ENCODE assay signal across 17 cellular contexts in the genomic region with DNA sequence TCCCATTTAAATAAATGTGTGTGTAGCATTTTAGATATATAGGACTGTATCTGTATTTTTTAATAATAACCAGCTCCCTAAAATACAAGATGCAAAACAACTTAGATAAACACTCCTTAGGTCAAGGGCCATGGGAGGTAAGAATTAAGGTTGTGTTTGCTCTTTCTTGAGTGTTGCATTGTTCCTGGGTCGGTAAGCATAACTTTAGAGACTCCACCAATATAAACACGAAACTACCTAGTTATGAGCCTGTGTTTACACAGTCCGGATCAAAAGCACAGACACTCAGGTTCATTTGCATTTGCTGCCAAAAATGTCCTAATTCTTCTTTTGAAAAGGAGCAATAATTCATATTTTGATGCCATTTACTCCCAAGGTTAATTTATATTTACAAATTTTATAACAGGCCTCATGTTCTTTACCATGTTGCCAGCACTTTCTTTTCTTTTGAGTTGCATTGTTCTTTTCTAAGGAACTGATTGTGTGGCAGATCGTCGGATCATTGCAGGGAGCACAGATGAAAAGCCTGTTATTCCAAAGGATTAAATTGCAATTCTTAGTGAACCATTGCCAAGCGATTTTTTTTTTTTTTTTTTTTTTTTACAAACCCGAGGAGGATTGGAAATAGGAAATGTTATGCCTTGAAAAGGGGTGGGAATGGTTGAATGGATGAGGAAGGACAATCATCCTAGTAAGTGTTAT. TPM values are rescaled to one million over a fixed set of nuclear protein-coding genes. Genes with fewer than 3 reads are reported as not detected.
DNase-seq lines count a peak whose midpoint lies in the region; ATAC-seq and TF ChIP-seq lines count a peak whose summit lies in the region.
"Had no signal": no experiment of that assay in that cellular context is flagged by ENCODE, and none has a peak within 500 bp of the region (broad histone marks: within the 10 kb centered on the region; RNA-seq: fewer than 3 reads in every experiment).

No MANE protein-coding gene starts in this region.

- peak; percentile 40 for DNase-seq in D341Med (ENCODE audit: low spot score)
- peak; percentile 65 for DNase-seq in LNCaP clone FGC (ENCODE audit: low read depth)
- peak; percentile 59 for DNase-seq in NCI-H748 (lab: John Stamatoyannopoulos, UW; ENCODE audit: unreplicated experiment)
- DNase-seq in medulla oblongata (ENCODE audit: extremely low spot score) = peak; percentile 35
- no peak for DNase-seq in AG08396 (ENCODE audit: low spot score)
- no peak for DNase-seq in erythroblast (lab: John Stamatoyannopoulos, UW)
- DNase-seq in chondrocyte (ENCODE audit: low spot score) = no peak
- DNase-seq: activated CD8-positive, alpha-beta memory T cell treated with anti-CD3 and anti-CD28 coated beads, Interleukin-2, amount 10 ng/mL, durations not matched to agents 7 days and 5 days; activated naive CD4-positive, alpha-beta T cell treated with anti-CD3 and anti-CD28 coated beads, Interleukin-2, amount 10 ng/mL, durations not matched to agents 7 days and 5 days; effector CD8-positive, alpha-beta T cell; foreskin fibroblast; HFFc6; ovary; PC-9; testis had no signal

- TF ChIP-seq POLR2A in erythroblast (IDR thresholded peaks at IDR 0.05; ENCODE audit: low read length) = no peak

- H3K4me3 Mint-ChIP-seq in chondrocyte (ENCODE audit: unreplicated experiment) = no peak overlapping the region
- H3K4me3 Mint-ChIP-seq: activated naive CD4-positive, alpha-beta T cell treated with anti-CD3 and anti-CD28 coated beads, Interleukin-2, amount 10 ng/mL, durations not matched to agents 7 days and 5 days; HFFc6; WTC11 had no signal

- no peaks in the 10 kb centered on the region for H3K27me3 Mint-ChIP-seq in chondrocyte (ENCODE audit: low read depth)
- H3K27me3 Mint-ChIP-seq: activated CD8-positive, alpha-beta memory T cell treated with anti-CD3 and anti-CD28 coated beads, Interleukin-2, amount 10 ng/mL, durations not matched to agents 7 days and 5 days; activated naive CD4-positive, alpha-beta T cell treated with anti-CD3 and anti-CD28 coated beads, Interleukin-2, amount 10 ng/mL, durations not matched to agents 7 days and 5 days had no signal

- 0 out of 2 replicates have a peak overlapping the region, but pooled peaks have one; percentile 5 for H3K4me3 ChIP-seq in LNCaP clone FGC (ENCODE audit: low read depth, low read length)
- H3K4me3 ChIP-seq: ovary, PC-9, testis had no signal

- no peaks in the 10 kb centered on the region for H3K36me3 Mint-ChIP-seq in chondrocyte (ENCODE audit: low read depth)
- H3K36me3 Mint-ChIP-seq: activated CD8-positive, alpha-beta memory T cell treated with anti-CD3 and anti-CD28 coated beads, Interleukin-2, amount 10 ng/mL, durations not matched to agents 7 days and 5 days; activated naive CD4-positive, alpha-beta T cell treated with anti-CD3 and anti-CD28 coated beads, Interleukin-2, amount 10 ng/mL, durations not matched to agents 7 days and 5 days; WTC11 had no signal

- no peak overlapping the region for H3K27ac Mint-ChIP-seq in chondrocyte (ENCODE audit: unreplicated experiment)
- H3K27ac Mint-ChIP-seq: activated naive CD4-positive, alpha-beta T cell treated with anti-CD3 and anti-CD28 coated beads, Interleukin-2, amount 10 ng/mL, durations not matched to agents 7 days and 5 days; HFFc6 had no signal

- no peak for ATAC-seq in SK-N-SH treated with all-trans-retinoic acid at 6 μM for 48 hours
- ATAC-seq: activated CD8-positive, alpha-beta memory T cell treated with anti-CD3 and anti-CD28 coated beads, Interleukin-2, amount 10 ng/mL, durations not matched to agents 7 days and 5 days; WTC11 had no signal

- H3K9me3 Mint-ChIP-seq in chondrocyte (ENCODE audit: low read depth) = no peaks in the 10 kb centered on the region
- H3K9me3 Mint-ChIP-seq: activated naive CD4-positive, alpha-beta T cell treated with anti-CD3 and anti-CD28 coated beads, Interleukin-2, amount 10 ng/mL, durations not matched to agents 7 days and 5 days; HFFc6; WTC11 had no signal

- no peak for TF ChIP-seq CTCF in LNCaP clone FGC (IDR thresholded peaks at IDR 0.05; ENCODE audit: control insufficient read depth, extremely low read depth, insufficient read depth)
- TF ChIP-seq CTCF in chondrocyte (IDR thresholded peaks at IDR 0.05) = no peak

- no peaks in the 10 kb centered on the region for H3K4me1 Mint-ChIP-seq in chondrocyte (ENCODE audit: low read depth)

TF ChIP-seq in SK-N-SH treated with all-trans-retinoic acid at 6 μM for 48 hours, 23 proteins besides CTCF, POLR2A, EP300 and RAD21:
- TF ChIP-seq ZNF70 (CRISPR knock-in tag; IDR thresholded peaks at IDR 0.05) (no peak), ZNF565 (CRISPR knock-in tag; conservative IDR thresholded peaks at IDR 0.05; ENCODE audit: low read depth) (no peak), PATZ1 (CRISPR knock-in tag; IDR thresholded peaks at IDR 0.05; ENCODE audit: borderline replicate concordance) (no peak), ARNTL (CRISPR knock-in tag; IDR thresholded peaks at IDR 0.05; ENCODE audit: borderline replicate concordance, low read depth) (no peak), GLIS3 (CRISPR knock-in tag; IDR thresholded peaks at IDR 0.05) (no peak), ESRRG (CRISPR knock-in tag; IDR thresholded peaks at IDR 0.05) (no peak), OSR1 (CRISPR knock-in tag; IDR thresholded peaks at IDR 0.05) (no peak), PPARA (CRISPR knock-in tag; IDR thresholded peaks at IDR 0.05; ENCODE audit: borderline replicate concordance) (no peak), TOX (CRISPR knock-in tag; IDR thresholded peaks at IDR 0.05; ENCODE audit: borderline replicate concordance) (no peak), BACH2 (CRISPR knock-in tag; IDR thresholded peaks at IDR 0.05; ENCODE audit: borderline replicate concordance) (no peak)
- TF ChIP-seq, protein P1, sequence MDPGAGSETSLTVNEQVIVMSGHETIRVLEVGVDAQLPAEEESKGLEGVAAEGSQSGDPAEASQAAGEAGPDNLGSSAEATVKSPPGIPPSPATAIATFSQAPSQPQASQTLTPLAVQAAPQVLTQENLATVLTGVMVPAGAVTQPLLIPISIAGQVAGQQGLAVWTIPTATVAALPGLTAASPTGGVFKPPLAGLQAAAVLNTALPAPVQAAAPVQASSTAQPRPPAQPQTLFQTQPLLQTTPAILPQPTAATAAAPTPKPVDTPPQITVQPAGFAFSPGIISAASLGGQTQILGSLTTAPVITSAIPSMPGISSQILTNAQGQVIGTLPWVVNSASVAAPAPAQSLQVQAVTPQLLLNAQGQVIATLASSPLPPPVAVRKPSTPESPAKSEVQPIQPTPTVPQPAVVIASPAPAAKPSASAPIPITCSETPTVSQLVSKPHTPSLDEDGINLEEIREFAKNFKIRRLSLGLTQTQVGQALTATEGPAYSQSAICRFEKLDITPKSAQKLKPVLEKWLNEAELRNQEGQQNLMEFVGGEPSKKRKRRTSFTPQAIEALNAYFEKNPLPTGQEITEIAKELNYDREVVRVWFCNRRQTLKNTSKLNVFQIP (CRISPR knock-in tag; IDR thresholded peaks at IDR 0.05; ENCODE audit: borderline replicate concordance, low read depth) = no peak
- TF ChIP-seq, protein P2, sequence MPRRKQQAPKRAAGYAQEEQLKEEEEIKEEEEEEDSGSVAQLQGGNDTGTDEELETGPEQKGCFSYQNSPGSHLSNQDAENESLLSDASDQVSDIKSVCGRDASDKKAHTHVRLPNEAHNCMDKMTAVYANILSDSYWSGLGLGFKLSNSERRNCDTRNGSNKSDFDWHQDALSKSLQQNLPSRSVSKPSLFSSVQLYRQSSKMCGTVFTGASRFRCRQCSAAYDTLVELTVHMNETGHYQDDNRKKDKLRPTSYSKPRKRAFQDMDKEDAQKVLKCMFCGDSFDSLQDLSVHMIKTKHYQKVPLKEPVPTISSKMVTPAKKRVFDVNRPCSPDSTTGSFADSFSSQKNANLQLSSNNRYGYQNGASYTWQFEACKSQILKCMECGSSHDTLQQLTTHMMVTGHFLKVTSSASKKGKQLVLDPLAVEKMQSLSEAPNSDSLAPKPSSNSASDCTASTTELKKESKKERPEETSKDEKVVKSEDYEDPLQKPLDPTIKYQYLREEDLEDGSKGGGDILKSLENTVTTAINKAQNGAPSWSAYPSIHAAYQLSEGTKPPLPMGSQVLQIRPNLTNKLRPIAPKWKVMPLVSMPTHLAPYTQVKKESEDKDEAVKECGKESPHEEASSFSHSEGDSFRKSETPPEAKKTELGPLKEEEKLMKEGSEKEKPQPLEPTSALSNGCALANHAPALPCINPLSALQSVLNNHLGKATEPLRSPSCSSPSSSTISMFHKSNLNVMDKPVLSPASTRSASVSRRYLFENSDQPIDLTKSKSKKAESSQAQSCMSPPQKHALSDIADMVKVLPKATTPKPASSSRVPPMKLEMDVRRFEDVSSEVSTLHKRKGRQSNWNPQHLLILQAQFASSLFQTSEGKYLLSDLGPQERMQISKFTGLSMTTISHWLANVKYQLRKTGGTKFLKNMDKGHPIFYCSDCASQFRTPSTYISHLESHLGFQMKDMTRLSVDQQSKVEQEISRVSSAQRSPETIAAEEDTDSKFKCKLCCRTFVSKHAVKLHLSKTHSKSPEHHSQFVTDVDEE (CRISPR knock-in tag; IDR thresholded peaks at IDR 0.05) = no peak

RNA-seq across cellular contexts. Expression of gene GLCCI1, which starts 45.8 kb away (rescaled TPM):
- total RNA-seq in chondrocyte = 10.2 to 11.4 TPM (median 10.9 TPM) in 3 replicates

Comparison
In these comparisons a context has a peak if more than half of its experiments do, and no peak if none do; other contexts are left out.
1. DNase-seq: peak in D341Med (single experiment), LNCaP clone FGC (single experiment), NCI-H748 (single experiment) and medulla oblongata (single experiment); none in AG08396 (single experiment), erythroblast (0 of 2) and chondrocyte (single experiment).